8 cellular contexts compared by ENCODE assay signal in genomic region chr15:88450125-88450798, GRCh38. TPM values are rescaled to one million over a fixed set of nuclear protein-coding genes. Genes with fewer than 3 reads are reported as not detected.
DNase-seq lines count a peak whose midpoint lies in the region; ATAC-seq and TF ChIP-seq lines count a peak whose summit lies in the region.

No MANE protein-coding gene starts in this region.

- intact Hi-C loops in tibial artery (cut with DNase I; ENCODE audit: low total_unique reads), result loop anchor here (10.0 kb wide), 1 partner anchor 175 kb away; no protein-coding TSS in a partner anchor

- TF ChIP-seq CTCF in nephron (IDR thresholded peaks at IDR 0.05; ENCODE audit: unreplicated experiment in 3 of 3) (peak; percentile 65 to 86 (median 79)), tibial artery (IDR thresholded peaks at IDR 0.05) (peak; percentile 54 to 58)

- ATAC-seq in HG02852 (IDR thresholded peaks at IDR 0.05; ENCODE audit: unreplicated experiment) (peak; percentile 58), esophagus mucosa (peak; percentile 78)
- ATAC-seq in stimulated activated memory B cell treated with anti-CD40 and anti-IgM and Interleukin-4, amounts not matched to agents 10 μg/mL and 1 μg/mL and 100 μg/mL, for 72 hours, result no peak

- no peaks in the 10 kb centered on the region for H3K9me3 ChIP-seq in tibial artery

- H3K4me1 ChIP-seq in tibial artery, result peaks cover 0 to 7% (median 3%) of the 10 kb centered on the region in 4 donors

- H3K4me3 Mint-ChIP-seq in nephron, result no peak overlapping the region
- no peak overlapping the region for H3K4me3 Mint-ChIP-seq in stimulated activated memory B cell treated with anti-CD40 and anti-IgM and Interleukin-4, amounts not matched to agents 10 μg/mL and 1 μg/mL and 100 μg/mL, for 72 hours

- no peak overlapping the region for H3K27ac ChIP-seq in tibial artery

- H3K27ac Mint-ChIP-seq in nephron, result no peak overlapping the region
- H3K27ac Mint-ChIP-seq in stimulated activated memory B cell treated with anti-CD40 and anti-IgM and Interleukin-4, amounts not matched to agents 10 μg/mL and 1 μg/mL and 100 μg/mL, for 72 hours, result no peak overlapping the region

- H3K4me1 Mint-ChIP-seq in nephron, result peaks cover 11% of the 10 kb centered on the region
- peaks cover 11% of the 10 kb centered on the region for H3K4me1 Mint-ChIP-seq in stimulated activated memory B cell treated with anti-CD40 and anti-IgM and Interleukin-4, amounts not matched to agents 10 μg/mL and 1 μg/mL and 100 μg/mL, for 72 hours

- peak; percentile 36 for DNase-seq in GM04504 (ENCODE audit: low read depth)
- DNase-seq in NCI-H526 (lab: John Stamatoyannopoulos, UW), result peak; percentile 40 to 84
- peak; percentile 86 for DNase-seq in activated CD8-positive, alpha-beta memory T cell treated with anti-CD3 and anti-CD28 coated beads for 24 hours
- no peak for DNase-seq in tibial artery

- H3K27me3 Mint-ChIP-seq in nephron (ENCODE audit: low read depth), result peaks cover 19% of the 10 kb centered on the region
- H3K27me3 Mint-ChIP-seq in stimulated activated memory B cell treated with anti-CD40 and anti-IgM and Interleukin-4, amounts not matched to agents 10 μg/mL and 1 μg/mL and 100 μg/mL, for 72 hours, result peaks cover 23% of the 10 kb centered on the region

- H3K9me3 Mint-ChIP-seq in nephron, result peaks cover 3% of the 10 kb centered on the region
- peaks cover 3% of the 10 kb centered on the region for H3K9me3 Mint-ChIP-seq in stimulated activated memory B cell treated with anti-CD40 and anti-IgM and Interleukin-4, amounts not matched to agents 10 μg/mL and 1 μg/mL and 100 μg/mL, for 72 hours

- no peaks in the 10 kb centered on the region for H3K36me3 ChIP-seq in tibial artery

- no peaks in the 10 kb centered on the region for H3K36me3 Mint-ChIP-seq in nephron (ENCODE audit: low read depth)
- no peaks in the 10 kb centered on the region for H3K36me3 Mint-ChIP-seq in stimulated activated memory B cell treated with anti-CD40 and anti-IgM and Interleukin-4, amounts not matched to agents 10 μg/mL and 1 μg/mL and 100 μg/mL, for 72 hours

- no peak overlapping the region for H3K4me3 ChIP-seq in tibial artery

- peaks cover 0 to 11% of the 10 kb centered on the region in 2 donors for H3K27me3 ChIP-seq in tibial artery

RNA-seq across cellular contexts. Expression of gene MRPL46, which starts 16.9 kb away (rescaled TPM):
- 31.1 TPM for total RNA-seq in esophagus mucosa

RNA-seq across cellular contexts. Expression of gene MRPS11, which starts 17.2 kb away (rescaled TPM):
- 42.7 TPM for total RNA-seq in esophagus mucosa

Comparison
In these comparisons a context has a peak if more than half of its experiments do, and no peak if none do; other contexts are left out.
1. DNase-seq: peak in GM04504 (single experiment), NCI-H526 (2 of 2) and activated CD8-positive, alpha-beta memory T cell treated with anti-CD3 and anti-CD28 coated beads for 24 hours (single experiment); none in tibial artery (0 of 2).